Comparison of ENCODE assay signal across 29 cellular contexts in the genomic region with DNA sequence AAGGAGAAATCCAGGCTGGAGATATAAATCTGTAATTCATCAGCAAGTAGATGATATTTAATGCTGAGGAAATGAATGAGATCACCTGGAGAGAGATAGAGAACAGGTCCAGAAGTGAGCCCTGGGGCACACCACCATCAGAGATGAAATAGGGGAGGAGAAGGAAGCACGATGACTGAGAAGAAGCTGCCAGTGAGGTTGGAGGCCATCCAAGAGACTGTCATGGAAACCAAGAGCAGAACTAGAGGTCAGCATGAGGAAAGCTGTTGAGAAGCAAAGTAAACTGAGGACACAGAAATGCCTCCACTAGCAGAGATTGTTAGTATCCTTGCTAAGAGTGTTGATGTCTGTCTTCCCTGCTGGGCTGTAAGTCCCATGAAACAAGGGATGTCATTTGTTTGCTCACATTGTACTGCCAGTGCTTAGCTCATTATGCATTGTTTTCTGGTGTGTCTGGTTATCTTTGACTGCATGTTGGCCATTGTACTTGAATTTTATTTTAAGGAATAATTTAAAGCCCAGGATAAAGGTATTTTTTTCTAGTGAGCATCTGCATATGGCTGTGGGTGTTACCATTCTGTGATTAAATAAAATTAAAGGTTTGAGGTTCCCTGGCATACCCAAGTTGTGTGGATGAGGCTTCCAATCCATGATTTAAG. TPM values are rescaled to one million over a fixed set of nuclear protein-coding genes. Genes with fewer than 3 reads are reported as not detected.
"Had no signal": no experiment of that assay in that cellular context is flagged by ENCODE, and none has a peak within 500 bp of the region (broad histone marks: within the 10 kb centered on the region; RNA-seq: fewer than 3 reads in every experiment).

No MANE protein-coding gene starts in this region.

- H3K36me3 ChIP-seq: esophagus muscularis mucosa, gastroesophageal sphincter, heart right ventricle, WERI-Rb-1 had no signal

- H3K4me3 ChIP-seq: body of pancreas, coronary artery, dorsolateral prefrontal cortex, esophagus muscularis mucosa, gastroesophageal sphincter, heart right ventricle had no signal

- H3K4me1 ChIP-seq: body of pancreas, esophagus muscularis mucosa, foreskin keratinocyte, gastroesophageal sphincter, heart right ventricle had no signal

- H3K9me3 ChIP-seq: body of pancreas had no signal

- H3K27ac ChIP-seq: body of pancreas, coronary artery, esophagus muscularis mucosa, foreskin keratinocyte, gastroesophageal sphincter, heart right ventricle, WERI-Rb-1 had no signal

- DNase-seq: activated B cell treated with CpG ODN at 0.5 μM for 24 hours; activated CD4-positive, alpha-beta T cell treated with anti-CD3 and anti-CD28 coated beads for 48 hours; activated CD4-positive, alpha-beta T cell treated with anti-CD3 and anti-CD28 coated beads, Interleukin-2, amount 50 U/mL, for 1 hour; activated CD4-positive, alpha-beta T cell treated with anti-CD3 and anti-CD28 coated beads, Interleukin-2, amount 50 U/mL, for 48 hours; activated CD8-positive, alpha-beta memory T cell treated with anti-CD3 and anti-CD28 coated beads for 24 hours; activated CD8-positive, alpha-beta T cell treated with anti-CD3 and anti-CD28 coated beads for 36 hours; activated effector memory CD4-positive, alpha-beta T cell treated with Interleukin-2 at 50 U/mL for 16 hours; activated gamma-delta T cell treated with Interleukin-2 at 50 U/mL for 16 hours; activated naive CD4-positive, alpha-beta T cell treated with anti-CD3 and anti-CD28 coated beads, Interleukin-2, amount 50 U/mL, for 16 hours; activated naive CD4-positive, alpha-beta T cell treated with Interleukin-2 at 50 U/mL for 16 hours; activated T-cell treated with anti-CD3 and anti-CD28 coated beads, Interleukin-2, amount 50 U/mL, for 4 hours; amniotic stem cell; aorta; body of pancreas; cerebellar nuclear complex; dorsolateral prefrontal cortex; effector memory CD4-positive, alpha-beta T cell; endodermal cell; erythroblast; foreskin keratinocyte; heart right ventricle; T-helper 1 cell; T-helper 17 cell; T1000; WERI-Rb-1 had no signal

- H3K27me3 ChIP-seq: body of pancreas had no signal

RNA-seq across cellular contexts. Expression of gene CDH22, which starts 35.8 kb away (rescaled TPM):
- total RNA-seq: activated CD8-positive, alpha-beta T cell treated with anti-CD3 and anti-CD28 coated beads for 36 hours; activated T-cell treated with anti-CD3 and anti-CD28 coated beads, Interleukin-2, amount 50 U/mL, for 4 hours; activated T-helper 17 cell treated with anti-CD3 and anti-CD28 coated beads, Interleukin-2, amount 50 U/mL, for 72 hours; aorta; foreskin keratinocyte; T-helper 17 cell had no signal
- polyA plus RNA-seq: aorta, foreskin keratinocyte had no signal
